9 cellular contexts compared by ENCODE assay signal in the genomic region with DNA sequence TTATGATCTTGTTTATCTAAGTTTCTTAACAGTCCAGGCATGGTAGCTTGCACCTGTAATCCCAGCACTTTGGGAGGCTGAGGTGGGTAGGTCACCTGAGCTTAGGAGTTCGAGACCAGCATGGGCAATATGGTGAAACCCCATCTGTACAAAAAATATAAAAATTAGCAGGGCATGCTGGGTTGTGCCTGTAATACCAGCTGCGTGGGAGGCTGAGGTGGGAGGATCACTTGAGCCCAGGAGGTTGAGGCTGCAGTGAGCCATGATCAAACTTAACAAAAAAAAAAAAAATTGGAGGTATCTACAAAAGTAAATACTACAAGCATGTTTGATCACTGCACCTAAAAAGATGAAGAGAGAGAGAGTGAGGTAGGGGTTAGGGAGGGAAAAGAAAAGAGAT.
"Had no signal": no experiment of that assay in that cellular context is flagged by ENCODE, and none has a peak within 500 bp of the region (broad histone marks: within the 10 kb centered on the region; RNA-seq: fewer than 3 reads in every experiment).

No MANE protein-coding gene starts in this region.

- DNase-seq: IMR-90, Karpas-422, Kasumi-1, KBM-7, KG1 had no signal

- H3K4me3 Mint-ChIP-seq: IgD-negative memory B cell had no signal

- H3K27ac Mint-ChIP-seq: IgD-negative memory B cell had no signal

- H3K4me2 ChIP-seq: KMS-11 had no signal

- H3K4me1 Mint-ChIP-seq: IgD-negative memory B cell had no signal

- H3K36me3 Mint-ChIP-seq: IgD-negative memory B cell had no signal

- H3K9ac ChIP-seq: KMS-11 had no signal

- FAIRE-seq: HTR-8/SVneo had no signal

- H3K27ac ChIP-seq: HL-60, KMS-11 had no signal
